8 cellular contexts compared by ENCODE assay signal in genomic region chr11:3808846-3809623, GRCh38. TPM values are rescaled to one million over a fixed set of nuclear protein-coding genes. Genes with fewer than 3 reads are reported as not detected.
DNase-seq lines count a peak whose midpoint lies in the region; ATAC-seq, FAIRE-seq and TF ChIP-seq lines count a peak whose summit lies in the region.

No MANE protein-coding gene starts in this region.

- H3K36me3 ChIP-seq in HUES48 (ENCODE audit: control insufficient read depth, insufficient read depth, low read length) (no peaks in the 10 kb centered on the region; the same call in 1 of the 2 replicates), iPS-20b (ENCODE audit: insufficient read depth, low read depth, low read length) (no peaks in the 10 kb centered on the region), spleen (peaks cover 0 to 9% (median 0%) of the 10 kb centered on the region in 6 donors)

- intact Hi-C loops in spleen (cut with DNase I; ENCODE audit: low total_unique reads): no loop called here

- in situ Hi-C loops in G401 (cut with HindIII; ENCODE audit: low sequenced_read_pairs): no loop called here
- in situ Hi-C loops in astrocyte of the cerebellum (cut with HindIII; ENCODE audit: low sequenced_read_pairs): no loop called here

- H3K27ac ChIP-seq in HUES48 (ENCODE audit: low read depth, low read length) (peak overlapping the region; percentile 78), iPS-20b (ENCODE audit: low read length) (no peak overlapping the region), spleen (peak overlapping the region in 7 of 8 donors; percentile 72 to 91 (median 81))

- H3K4me1 ChIP-seq in HUES48 (ENCODE audit: control insufficient read depth, insufficient read depth, low read length) (peaks cover 2% of the 10 kb centered on the region), iPS-20b (ENCODE audit: insufficient read depth, low read length) (peaks cover 5% of the 10 kb centered on the region; the same call in 1 of the 2 replicates), spleen (peaks cover 4 to 23% (median 12%) of the 10 kb centered on the region in 6 donors)

- peak; percentile 57 for ATAC-seq in GM21526 (IDR thresholded peaks at IDR 0.05; ENCODE audit: low FRiP score, unreplicated experiment)

- H3K27me3 ChIP-seq in HUES48 (ENCODE audit: control insufficient read depth, insufficient read depth, low read length): no peaks in the 10 kb centered on the region
- no peaks in the 10 kb centered on the region for H3K27me3 ChIP-seq in iPS-20b (ENCODE audit: insufficient read depth, low read length)
- H3K27me3 ChIP-seq in spleen (replicated peaks in 1 of 7): no peaks in the 10 kb centered on the region

- no peak for TF ChIP-seq POLR2A in spleen (IDR thresholded peaks at IDR 0.05)

- FAIRE-seq in RCC 7860 (lab: Jason Lieb, UNC): no peak

- TF ChIP-seq CTCF in astrocyte of the cerebellum (IDR thresholded peaks at IDR 0.05; ENCODE audit: low read depth, low read length, missing control alignments) (peak; percentile 50), spleen (IDR thresholded peaks at IDR 0.05 in 8 of 11, conservative IDR thresholded peaks at IDR 0.05 in 3 of 11) (peak in 9 of 11 experiments; percentile 20 to 64 (median 53))

- 18 to 22% (median 19%) methylated on average over 6 to 7 of the region's 7 CpGs for WGBS in spleen, 5 donors

- H3K4me3 ChIP-seq in HUES48 (ENCODE audit: low read depth, low read length) (peak overlapping the region; percentile 84), astrocyte of the cerebellum (ENCODE audit: low read depth, low read length) (peak overlapping the region; percentile 60), iPS-20b (ENCODE audit: low read length) (peak overlapping the region; percentile 80), spleen (peak overlapping the region; percentile 57 to 87 (median 64))

- H3K9ac ChIP-seq in HUES48 (ENCODE audit: low read depth, low read length): peak overlapping the region; percentile 58; the same call in 1 of the 2 replicates
- peak overlapping the region; percentile 82; the same call in 1 of the 2 replicates for H3K9ac ChIP-seq in iPS-20b (ENCODE audit: low read depth, low read length)

- H3K9me3 ChIP-seq in HUES48 (ENCODE audit: control insufficient read depth, insufficient read depth, low read length) (no peaks in the 10 kb centered on the region), iPS-20b (ENCODE audit: insufficient read depth, low read depth, low read length) (no peaks in the 10 kb centered on the region), spleen (no peaks in the 10 kb centered on the region)

- peak; percentile 70 for DNase-seq in G401 (ENCODE audit: low spot score)
- DNase-seq in RCC 7860 (ENCODE audit: low spot score): peak; percentile 43
- DNase-seq in astrocyte of the cerebellum (ENCODE audit: low read depth): peak; percentile 36
- no peak for DNase-seq in spleen
- DNase-seq in middle frontal gyrus (ENCODE audit: extremely low spot score, low spot score): no peak

RNA-seq across cellular contexts. Expression of gene PGAP2, which starts 0.7 kb away (rescaled TPM):
- total RNA-seq in G401 (2014; rRNA removed; shearing (Covaris generic)): 11.9 and 15.1 TPM in 2 replicates
- total RNA-seq in spleen: 10 to 100 TPM; 10.7 to 22.2 (median 13.3) TPM
- 10 to 100 TPM; 14.9 to 19.7 (median 15.1) TPM for polyA plus RNA-seq in spleen

RNA-seq across cellular contexts. Expression of gene NUP98, which starts 11.7 kb away (rescaled TPM):
- 115 and 150 TPM in 2 replicates for total RNA-seq in G401 (2014; rRNA removed; shearing (Covaris generic))
- total RNA-seq in spleen: 100 to 1,000 TPM in 3 of 7 donors, 10 to 100 TPM in 4; 71.2 to 171 (median 99.7) TPM
- 10 to 100 TPM; 12.6 to 21.4 (median 16.9) TPM for polyA plus RNA-seq in spleen

RNA-seq across cellular contexts. Expression of gene RHOG, which starts 31.7 kb away (rescaled TPM):
- 8.3 and 12.0 TPM in 2 replicates for total RNA-seq in G401 (2014; rRNA removed; shearing (Covaris generic))
- total RNA-seq in spleen: 100 to 1,000 TPM; 144 to 256 (median 155) TPM
- polyA plus RNA-seq in spleen: 100 to 1,000 TPM; 102 to 142 (median 107) TPM

RNA-seq across cellular contexts. Expression of gene STIM1, which starts 46.4 kb away (rescaled TPM):
- total RNA-seq in G401 (2014; rRNA removed; shearing (Covaris generic)): 15.4 and 28.2 TPM in 2 replicates
- total RNA-seq in spleen: 10 to 100 TPM; 55.4 to 85.2 (median 65.0) TPM
- polyA plus RNA-seq in spleen: 10 to 100 TPM; 13.0 to 22.5 (median 16.3) TPM

Comparison
In these comparisons a context has a peak if more than half of its experiments do, and no peak if none do; other contexts are left out.
1. DNase-seq: peak in G401 (single experiment), RCC 7860 (single experiment) and astrocyte of the cerebellum (single experiment); none in spleen (single experiment) and middle frontal gyrus (single experiment).
2. RNA of gene RHOG, which starts 31.7 kb away (total RNA-seq): 144 to 256 TPM in spleen; 8.3 to 12.0 TPM in G401; every median in the first group is over 10 times any median in the second.
3. Peak in every context shown above with its lines, with median percentiles within 50 percentile points of each other: H3K4me3 ChIP-seq.